ENCODE assay signal across 1 cellular context in the genomic region with DNA sequence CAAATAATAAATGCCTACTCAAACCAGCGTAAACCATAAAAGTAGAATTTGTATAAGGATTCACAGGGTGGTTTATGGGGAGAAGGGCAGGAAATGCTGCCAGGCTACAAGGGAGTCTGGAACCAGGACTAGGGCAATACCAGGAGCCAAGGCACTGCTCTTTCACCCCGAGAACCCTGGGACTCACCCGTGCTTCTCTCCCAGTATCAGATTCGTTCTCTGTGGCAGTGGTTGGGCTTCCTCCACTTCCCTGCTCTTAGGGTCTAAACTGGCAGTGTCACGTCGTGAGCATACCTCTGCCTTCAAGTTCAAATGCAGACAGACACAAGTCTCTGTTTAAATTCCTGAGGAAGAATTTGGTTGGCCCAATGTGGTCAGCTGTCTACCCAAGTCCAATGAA.
TF ChIP-seq lines count a peak whose summit lies in the region.

No MANE protein-coding gene starts in this region.

TF ChIP-seq in H1, 55 proteins besides CTCF, POLR2A, EP300 and RAD21:
- TF ChIP-seq NANOG (IDR thresholded peaks at IDR 0.05; ENCODE audit: insufficient read depth, low read depth, low read length, poor library complexity, severe bottlenecking): no peak
- no peak for TF ChIP-seq EGR1 (IDR thresholded peaks at IDR 0.05; ENCODE audit: borderline replicate concordance, low read depth, low read length)
- TF ChIP-seq POU5F1 (IDR thresholded peaks at IDR 0.05; ENCODE audit: low read depth, low read length): no peak
- TF ChIP-seq RNF2 (IDR thresholded peaks at IDR 0.05; ENCODE audit: borderline replicate concordance, low read depth, low read length, missing control alignments, poor library complexity, severe bottlenecking): no peak
- no peak for TF ChIP-seq KDM4A (IDR thresholded peaks at IDR 0.05; ENCODE audit: low read depth, low read length, severe bottlenecking)
- no peak for TF ChIP-seq CTBP2 (IDR thresholded peaks at IDR 0.05; ENCODE audit: borderline replicate concordance, insufficient read depth, insufficient read length, low read length)
- no peak for TF ChIP-seq SAP30 (IDR thresholded peaks at IDR 0.05; ENCODE audit: insufficient read depth, insufficient replicate concordance, low read length)
- no peak for TF ChIP-seq KDM1A (IDR thresholded peaks at IDR 0.05; ENCODE audit: borderline replicate concordance, low read length)
- TF ChIP-seq TEAD4 (IDR thresholded peaks at IDR 0.05; ENCODE audit: low read depth, low read length): no peak
- TF ChIP-seq TAF7 (optimal IDR thresholded peaks at IDR 0.05; ENCODE audit: borderline replicate concordance, low read depth, low read length): no peak
- TF ChIP-seq SIRT6 (IDR thresholded peaks at IDR 0.05; ENCODE audit: low read length): no peak
- no peak for TF ChIP-seq RFX5 (IDR thresholded peaks at IDR 0.05; ENCODE audit: borderline replicate concordance, low read depth, low read length)
- TF ChIP-seq ASH2L (IDR thresholded peaks at IDR 0.05; ENCODE audit: low read length): no peak
- TF ChIP-seq CBX5 (IDR thresholded peaks at IDR 0.05; ENCODE audit: low read depth, low read length): no peak
- TF ChIP-seq USF2 (IDR thresholded peaks at IDR 0.05; ENCODE audit: low read length): no peak
